Comparison of ENCODE assay signal across 19 cellular contexts in genomic region chr11:13054278-13054677, GRCh38. TPM values are rescaled to one million over a fixed set of nuclear protein-coding genes. Genes with fewer than 3 reads are reported as not detected.
DNase-seq lines count a peak whose midpoint lies in the region; TF ChIP-seq lines count a peak whose summit lies in the region.
"Had no signal": no experiment of that assay in that cellular context is flagged by ENCODE, and none has a peak within 500 bp of the region (broad histone marks: within the 10 kb centered on the region; RNA-seq: fewer than 3 reads in every experiment).

No MANE protein-coding gene starts in this region.

- peaks cover 7% of the 10 kb centered on the region for H3K4me1 Mint-ChIP-seq in activated T-cell treated with anti-CD3 and anti-CD28 coated beads, Interleukin-2, amount 50 U/mL, for 24 hours (ENCODE audit: low read depth)

- H3K4me2 ChIP-seq in osteoblast (ENCODE audit: insufficient read depth, low read length), result no peak overlapping the region

- TF ChIP-seq CTCF in adrenal gland (IDR thresholded peaks at IDR 0.05), result no peak
- TF ChIP-seq CTCF in osteoblast (IDR thresholded peaks at IDR 0.05; ENCODE audit: extremely low read depth, low read depth, low read length), result no peak
- no peak for TF ChIP-seq CTCF in transverse colon (IDR thresholded peaks at IDR 0.05)

- TF ChIP-seq EP300 in transverse colon (IDR thresholded peaks at IDR 0.05; ENCODE audit: low read depth), result no peak

- H3K4me1 ChIP-seq in adrenal gland (replicated peaks in 1 of 2) (no peaks in the 10 kb centered on the region), osteoblast (ENCODE audit: insufficient read depth, low read length) (no peaks in the 10 kb centered on the region), transverse colon (peaks cover 0 to 22% (median 5%) of the 10 kb centered on the region in 4 donors)

- H3K27me3 ChIP-seq in adrenal gland, result peaks cover 7% of the 10 kb centered on the region
- no peaks in the 10 kb centered on the region for H3K27me3 ChIP-seq in osteoblast (ENCODE audit: insufficient read depth, low read length)
- no peaks in the 10 kb centered on the region for H3K27me3 ChIP-seq in transverse colon

- H2AFZ ChIP-seq in osteoblast (ENCODE audit: low read length), result no peak overlapping the region

- H3K4me3 Mint-ChIP-seq in activated T-cell treated with anti-CD3 and anti-CD28 coated beads, Interleukin-2, amount 50 U/mL, for 24 hours, result no peak overlapping the region

- TF ChIP-seq POLR2A in adrenal gland (IDR thresholded peaks at IDR 0.05) (no peak), transverse colon (IDR thresholded peaks at IDR 0.05) (no peak)

- peaks cover 37% of the 10 kb centered on the region for H3K27me3 Mint-ChIP-seq in activated T-cell treated with anti-CD3 and anti-CD28 coated beads, Interleukin-2, amount 50 U/mL, for 24 hours

- in situ Hi-C loops in ACHN (cut with HindIII; ENCODE audit: low pct_ligation_motif_present, low pct_unique_long_range_greater_than_20kb, low sequenced_read_pairs), result no loop called here
- in situ Hi-C loops in transverse colon (cut with MboI; ENCODE audit: low pct_ligation_motif_present in 1 of 4, low pct_unique_long_range_greater_than_20kb in 1 of 4, low sequenced_read_pairs in 3 of 4), result no loop called here

- H3K36me3 ChIP-seq in adrenal gland (replicated peaks in 1 of 2) (no peaks in the 10 kb centered on the region), osteoblast (ENCODE audit: insufficient read depth, low read length) (no peaks in the 10 kb centered on the region), transverse colon (no peaks in the 10 kb centered on the region)

- H3K9me3 Mint-ChIP-seq in activated T-cell treated with anti-CD3 and anti-CD28 coated beads, Interleukin-2, amount 50 U/mL, for 24 hours, result no peaks in the 10 kb centered on the region

- no peaks in the 10 kb centered on the region for H3K79me2 ChIP-seq in osteoblast (ENCODE audit: insufficient read depth, low read length)

- no peaks in the 10 kb centered on the region for H3K36me3 Mint-ChIP-seq in activated T-cell treated with anti-CD3 and anti-CD28 coated beads, Interleukin-2, amount 50 U/mL, for 24 hours (ENCODE audit: low read depth)

- 60 to 85% (median 66%) methylated on average over 2 to 3 of the region's 3 CpGs for WGBS in adrenal gland, 4 donors
- 79 to 100% methylated on average over 2 to 3 of the region's 3 CpGs for WGBS in transverse colon (ENCODE audit: low coverage in 1 of 2), 2 donors

- H3K27ac ChIP-seq in adrenal gland (no peak overlapping the region), osteoblast (ENCODE audit: low read depth, low read length) (no peak overlapping the region), transverse colon (no peak overlapping the region)
- H3K27ac ChIP-seq: C4-2B, SK-N-MC had no signal

- H3K9me3 ChIP-seq in adrenal gland (replicated peaks in 1 of 3) (no peaks in the 10 kb centered on the region), osteoblast (ENCODE audit: low read depth, low read length) (no peaks in the 10 kb centered on the region), transverse colon (no peaks in the 10 kb centered on the region)

- intact Hi-C loops in adrenal gland (cut with DNase I) (no loop called here), transverse colon (cut with DNase I; ENCODE audit: low total_unique reads) (no loop called here)

- DNase-seq in ACHN, result peak; percentile 4
- peak; percentile 15 for DNase-seq in HCEC 1CT
- peak; percentile 30 to 63 (median 51) for DNase-seq in adrenal gland
- peak; percentile 37 for DNase-seq in osteoblast (ENCODE audit: insufficient read length, low spot score, missing footprints)
- DNase-seq in transverse colon, result no peak
- no peak for DNase-seq in amniotic stem cell (lab: John Stamatoyannopoulos, UW)
- no peak for DNase-seq in activated T-cell treated with anti-CD3 and anti-CD28 coated beads, Interleukin-2, amount 50 U/mL, for 24 hours
- DNase-seq: DND-41; GF-D8; NCI-H1105 treated with DMSO at 0.1 percent for 48 hours; NCI-H1694; NCI-H2081 treated with DMSO at 0.1 percent for 48 hours; NCI-H510A; NCI-H748 treated with DMSO at 0.1 percent for 48 hours; NK-92 treated with Interleukin-12 subunit alpha and Interleukin-12 subunit beta, amount 100 ng/mL, for 24 hours; SHP77 had no signal

- no peaks in the 10 kb centered on the region for H4K20me1 ChIP-seq in osteoblast (ENCODE audit: insufficient read depth, low read length)

- H3K27ac Mint-ChIP-seq in activated T-cell treated with anti-CD3 and anti-CD28 coated beads, Interleukin-2, amount 50 U/mL, for 24 hours, result no peak overlapping the region

- H3K4me3 ChIP-seq in adrenal gland (no peak overlapping the region), osteoblast (ENCODE audit: insufficient read depth, low read length) (no peak overlapping the region), transverse colon (no peak overlapping the region)
- H3K4me3 ChIP-seq: SK-N-MC had no signal

RNA-seq across cellular contexts. Expression of gene RASSF10, which starts 45.2 kb away (rescaled TPM):
- total RNA-seq in adrenal gland, result not detected
- under 1 TPM in 1 of 3 donors, not detected in 2; 0.07 TPM for polyA plus RNA-seq in adrenal gland
- total RNA-seq in osteoblast, result 0.72 and 1.2 TPM in 2 replicates
- total RNA-seq in transverse colon, result under 1 TPM in 1 of 4 donors, not detected in 3; 0.48 TPM
- total RNA-seq: LHCN-M2 had no signal

Comparison
In these comparisons a context has a peak if more than half of its experiments do, and no peak if none do; other contexts are left out.
1. DNase-seq: peak in ACHN (single experiment), HCEC 1CT (single experiment), adrenal gland (7 of 7) and osteoblast (single experiment); none in transverse colon (single experiment), amniotic stem cell (single experiment) and activated T-cell treated with anti-CD3 and anti-CD28 coated beads, Interleukin-2, amount 50 U/mL, for 24 hours (single experiment).